In genomic region chr1:225923381-225923691, GRCh38 we compare ENCODE assay signal across 9 cellular contexts. TPM values are rescaled to one million over a fixed set of nuclear protein-coding genes. Genes with fewer than 3 reads are reported as not detected.
DNase-seq lines count a peak whose midpoint lies in the region; ATAC-seq, FAIRE-seq and TF ChIP-seq lines count a peak whose summit lies in the region.
"Had no signal": no experiment of that assay in that cellular context is flagged by ENCODE, and none has a peak within 500 bp of the region (broad histone marks: within the 10 kb centered on the region; RNA-seq: fewer than 3 reads in every experiment).

No MANE protein-coding gene starts in this region.

- DNase-seq in GM23248 (peak; percentile 55), left ventricle myocardium superior (no peak), D721Med (ENCODE audit: insufficient read length, low spot score) (no peak), DMS153 treated with DMSO at 0.1 percent for 48 hours (lab: John Stamatoyannopoulos, UW; ENCODE audit: unreplicated experiment) (no peak), GM19239 (ENCODE audit: insufficient read length, low spot score) (no peak)
- no peak for DNase-seq in central memory CD4-positive, alpha-beta T cell

- peak; percentile 2 for ATAC-seq in left ventricle myocardium superior

- H3F3A ChIP-seq in GM23248 (ENCODE audit: insufficient read depth) = peaks cover 9% of the 10 kb centered on the region; the same call in 1 of the 2 replicates

- TF ChIP-seq CTCF in WI38 (IDR thresholded peaks at IDR 0.05; ENCODE audit: low read depth, low read length) (no peak), D721Med (IDR thresholded peaks at IDR 0.05; ENCODE audit: insufficient read depth, missing control alignments) (no peak)

- H3K9ac ChIP-seq in GM23248 (peak overlapping the region; percentile 94), skeletal muscle satellite cell (ENCODE audit: low read depth, low read length) (peak overlapping the region; percentile 97)

- H3K36me3 ChIP-seq in GM23248 (ENCODE audit: low read depth) (peaks cover under 1% of the 10 kb centered on the region; the same call in 1 of the 2 replicates), skeletal muscle satellite cell (ENCODE audit: insufficient read depth, low read length) (peaks cover 24% of the 10 kb centered on the region)

- WGBS in GM23248 (ENCODE audit: low coverage in 1 of 2, low lambda C conversion rate in 2 of 2, missing lambda C conversion rate in 2 of 2), 2 experiments = 2 to 3% methylated on average over 8 of the region's 8 CpGs

- peak overlapping the region; percentile 81 for H3K27ac ChIP-seq in GM23248

- H3K9me3 ChIP-seq in GM23248 (ENCODE audit: low read depth) (no peaks in the 10 kb centered on the region), skeletal muscle satellite cell (replicated peaks; ENCODE audit: low read length) (no peaks in the 10 kb centered on the region)

- no peaks in the 10 kb centered on the region for H4K20me1 ChIP-seq in GM23248 (ENCODE audit: insufficient read depth)

- no peaks in the 10 kb centered on the region for H3K27me3 ChIP-seq in GM23248 (replicated peaks; ENCODE audit: insufficient read depth)
- no peaks in the 10 kb centered on the region for H3K27me3 ChIP-seq in skeletal muscle satellite cell (ENCODE audit: control insufficient read depth, insufficient read depth, low read length)

- no peaks in the 10 kb centered on the region for H3K9me2 ChIP-seq in GM23248 (ENCODE audit: insufficient read depth)

- in situ Hi-C loops in GM23248 (cut with MboI) = no loop called here

- FAIRE-seq in D721Med (lab: Jason Lieb, UNC) (no peak), GM19239 (lab: Jason Lieb, UNC) (no peak)
- FAIRE-seq: endometrium had no signal

- peaks cover 23% of the 10 kb centered on the region for H3K79me2 ChIP-seq in GM23248 (ENCODE audit: insufficient read depth)

- peak overlapping the region; percentile 89 for H2AFZ ChIP-seq in GM23248

- H3K4me2 ChIP-seq in GM23248 (ENCODE audit: unreplicated experiment) (peak overlapping the region; percentile 82), skeletal muscle satellite cell (ENCODE audit: low read length) (peak overlapping the region; percentile 83)

- H3K4me3 ChIP-seq in GM23248 (peak overlapping the region; percentile 94), WI38 (ENCODE audit: low read depth, low read length) (peak overlapping the region; percentile 92), skeletal muscle satellite cell (ENCODE audit: low read length) (peak overlapping the region; percentile 85)

- intact Hi-C loops in left ventricle myocardium superior (cut with micrococcal nuclease) = no loop called here

- peaks cover 26% of the 10 kb centered on the region for H3K4me1 ChIP-seq in GM23248 (ENCODE audit: insufficient read depth)
- H3K4me1 ChIP-seq in skeletal muscle satellite cell (ENCODE audit: control insufficient read depth, insufficient read depth, low read length) = peaks cover 35% of the 10 kb centered on the region

RNA-seq across cellular contexts. Expression of gene PYCR2, which starts 0.7 kb away (rescaled TPM):
- total RNA-seq in GM23248 (2014; rRNA removed; shearing (Covaris generic)) = 59.1 and 69.6 TPM in 2 replicates
- polyA plus RNA-seq in GM23248 (2016; fragmentation: Nextera tagmentation; extraction: Ambion mirVana) = 55.5 and 61.1 TPM in 2 replicates
- total RNA-seq in left ventricle myocardium superior = 62.3 TPM
- 31.4 and 33.2 TPM in 2 replicates for total RNA-seq in skeletal muscle satellite cell (2012; rRNA removed)

RNA-seq across cellular contexts. Expression of gene LEFTY2, which starts 17.7 kb away (rescaled TPM):
- total RNA-seq in GM23248 (2014; rRNA removed; shearing (Covaris generic)) = not detected in 2 replicates
- polyA plus RNA-seq in GM23248 (2016; fragmentation: Nextera tagmentation; extraction: Ambion mirVana) = not detected in 2 replicates
- 0.47 TPM for total RNA-seq in left ventricle myocardium superior
- 0.44 TPM in 1 of 2 replicates, not detected in the other for total RNA-seq in skeletal muscle satellite cell (2012; rRNA removed)

RNA-seq across cellular contexts. Expression of gene LEFTY1, which starts 34.4 kb away (rescaled TPM):
- total RNA-seq in GM23248 (2014; rRNA removed; shearing (Covaris generic)) = not detected in 2 replicates
- polyA plus RNA-seq in GM23248 (2016; fragmentation: Nextera tagmentation; extraction: Ambion mirVana) = not detected in 2 replicates
- not detected for total RNA-seq in left ventricle myocardium superior
- not detected in 2 replicates for total RNA-seq in skeletal muscle satellite cell (2012; rRNA removed)

RNA-seq across cellular contexts. Expression of gene TMEM63A, which starts 41.2 kb away (rescaled TPM):
- 9.7 and 11.9 TPM in 2 replicates for total RNA-seq in GM23248 (2014; rRNA removed; shearing (Covaris generic))
- 8.5 and 13.5 TPM in 2 replicates for polyA plus RNA-seq in GM23248 (2016; fragmentation: Nextera tagmentation; extraction: Ambion mirVana)
- 30.7 TPM for total RNA-seq in left ventricle myocardium superior
- total RNA-seq in skeletal muscle satellite cell (2012; rRNA removed) = 10.0 and 15.7 TPM in 2 replicates
